ENCODE assay signal across 31 cellular contexts in the genomic region with DNA sequence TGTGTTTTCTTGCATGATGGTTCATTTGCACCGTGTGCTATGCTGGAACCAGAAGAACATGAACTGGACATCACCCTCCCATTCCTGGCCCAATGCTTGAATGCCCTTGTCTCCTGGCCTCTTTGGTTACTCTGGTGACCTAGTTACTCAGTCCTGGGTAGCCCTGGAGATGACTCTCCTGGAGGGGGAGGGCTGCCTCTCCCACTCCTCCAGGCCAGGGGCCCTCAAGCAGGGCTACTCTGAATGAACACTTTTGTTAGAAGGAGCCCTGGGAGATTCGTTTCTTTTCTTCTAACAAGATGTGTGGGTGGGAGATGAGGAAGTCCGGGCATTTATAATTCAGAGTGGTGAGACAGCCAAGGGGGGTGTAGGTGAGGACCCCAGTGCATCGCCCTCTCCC. TPM values are rescaled to one million over a fixed set of nuclear protein-coding genes. Genes with fewer than 3 reads are reported as not detected.
"Had no signal": no experiment of that assay in that cellular context is flagged by ENCODE, and none has a peak within 500 bp of the region (broad histone marks: within the 10 kb centered on the region; RNA-seq: fewer than 3 reads in every experiment).

No MANE protein-coding gene starts in this region.

- FAIRE-seq: bronchial epithelial cell had no signal

- ATAC-seq: activated CD4-positive, alpha-beta T cell treated with anti-CD3 and anti-CD28 coated beads for 36 hours; activated naive CD4-positive, alpha-beta T cell treated with anti-CD3 and anti-CD28 coated beads, Interleukin-2, amount 50 U/mL, for 72 hours; activated T-cell treated with anti-CD3 and anti-CD28 coated beads, Interleukin-2, amount 50 U/mL, for 72 hours; gastroesophageal sphincter; left lung; psoas muscle; stimulated activated naive CD8-positive, alpha-beta T cell treated with anti-CD3 and anti-CD28 coated beads, Interleukin-15, Interleukin-2, amounts not matched to agents 100 U/mL and 50 U/mL, for 24 hours had no signal

- H3K27ac Mint-ChIP-seq: activated CD4-positive, alpha-beta T cell treated with anti-CD3 and anti-CD28 coated beads for 36 hours; immature natural killer cell; mesothelial cell of epicardium; nephron progenitor cell had no signal

- H3K79me2 ChIP-seq: parathyroid adenoma had no signal

- H3K36me3 Mint-ChIP-seq: immature natural killer cell, mesothelial cell of epicardium had no signal

- H3K9me3 Mint-ChIP-seq: activated naive CD4-positive, alpha-beta T cell treated with anti-CD3 and anti-CD28 coated beads, Interleukin-2, amount 50 U/mL, for 72 hours; activated T-cell treated with anti-CD3 and anti-CD28 coated beads, Interleukin-2, amount 50 U/mL, for 72 hours; immature natural killer cell; mesothelial cell of epicardium; nephron progenitor cell had no signal

- H3K36me3 ChIP-seq: colonic mucosa, gastroesophageal sphincter, left lung, transverse colon, uterus had no signal

- H3K4me3 Mint-ChIP-seq: activated CD4-positive, alpha-beta T cell treated with anti-CD3 and anti-CD28 coated beads for 36 hours; activated T-cell treated with anti-CD3 and anti-CD28 coated beads, Interleukin-2, amount 50 U/mL, for 72 hours; immature natural killer cell; mesothelial cell of epicardium; nephron progenitor cell had no signal

- H3K4me1 ChIP-seq: colonic mucosa, parathyroid adenoma, uterus had no signal

- H3K4me3 ChIP-seq: colonic mucosa, dorsolateral prefrontal cortex, gastroesophageal sphincter, left lung, psoas muscle, testis, transverse colon, uterus had no signal

- H3K9ac ChIP-seq: parathyroid adenoma had no signal

- H3K9me3 ChIP-seq: colonic mucosa, gastroesophageal sphincter, left lung, psoas muscle, testis, transverse colon, uterus had no signal

- H3K27ac ChIP-seq: colonic mucosa, dorsolateral prefrontal cortex, gastroesophageal sphincter, left lung, parathyroid adenoma, psoas muscle, testis, transverse colon, uterus had no signal

- DNase-seq: activated CD4-positive, alpha-beta T cell treated with anti-CD3 and anti-CD28 coated beads for 36 hours; activated CD4-positive, CD25-positive, alpha-beta regulatory T cell; activated naive CD4-positive, alpha-beta T cell; activated T-cell treated with anti-CD3 and anti-CD28 coated beads for 4 hours; activated T-cell treated with anti-CD3 and anti-CD28 coated beads, Interleukin-2, amount 50 U/mL, for 72 hours; anterior cingulate cortex; cerebellar nuclear complex; colonic mucosa; dorsolateral prefrontal cortex; effector memory CD4-positive, alpha-beta T cell; erythroblast; hypothalamus; immature natural killer cell; left lung; naive B cell; nephron progenitor cell; occipital lobe; psoas muscle; stimulated activated CD4-positive, alpha-beta T cell treated with anti-CD3 and anti-CD28 coated beads, Interleukin-2, amount 100 ng/mL, for 48 hours; stimulated activated naive CD8-positive, alpha-beta T cell treated with anti-CD3 and anti-CD28 coated beads, Interleukin-15, Interleukin-2, amounts not matched to agents 100 U/mL and 50 U/mL, for 24 hours; testis; transverse colon; uterus had no signal

- H2AFZ ChIP-seq: parathyroid adenoma had no signal

RNA-seq across cellular contexts. Expression of a gene that starts 12.0 kb away (rescaled TPM):
- total RNA-seq: bronchial epithelial cell; colonic mucosa; dorsolateral prefrontal cortex; gastroesophageal sphincter; kidney epithelial cell; left lung; lung microvascular endothelial cell; occipital lobe; T-helper 1 cell treated with Interleukin-12 subunit alpha and Interleukin-12 subunit beta and Interleukin-4 antibody, amounts not matched to agents 30 ng/mL and 1 ng/mL, for 36 hours; transverse colon; uterus had no signal
- polyA plus RNA-seq: immature natural killer cell, psoas muscle had no signal
